In the genomic region with DNA sequence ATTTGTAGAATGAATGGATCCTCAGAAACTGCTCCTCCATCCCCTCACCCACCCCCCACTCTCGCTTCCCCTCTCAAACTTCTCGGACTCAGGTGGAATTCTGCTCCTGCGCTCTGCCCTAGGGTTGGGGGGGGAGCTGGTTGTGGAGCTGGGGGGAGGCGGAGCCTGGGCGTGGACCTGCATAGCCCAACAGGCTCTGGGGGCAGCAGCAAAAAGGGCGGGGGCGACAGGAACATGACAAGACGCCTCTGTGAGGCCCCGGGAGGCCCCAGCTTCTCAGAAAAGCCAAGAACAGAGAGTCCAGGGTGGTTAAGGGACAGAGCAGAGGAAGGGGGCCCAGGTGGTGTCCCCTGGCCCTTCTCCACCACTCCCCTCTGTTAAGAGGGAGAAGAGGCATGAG, we compare ENCODE assay signal across 7 cellular contexts. TPM values are rescaled to one million over a fixed set of nuclear protein-coding genes. Genes with fewer than 3 reads are reported as not detected.
DNase-seq lines count a peak whose midpoint lies in the region; ATAC-seq and TF ChIP-seq lines count a peak whose summit lies in the region.
"Had no signal": no experiment of that assay in that cellular context is flagged by ENCODE, and none has a peak within 500 bp of the region (broad histone marks: within the 10 kb centered on the region; RNA-seq: fewer than 3 reads in every experiment).

No MANE protein-coding gene starts in this region.

- H3K9me3 ChIP-seq in heart left ventricle (no peaks in the 10 kb centered on the region), thyroid gland (no peaks in the 10 kb centered on the region)

- peaks cover 52% of the 10 kb centered on the region for H3K36me3 Mint-ChIP-seq in activated CD4-positive, alpha-beta T cell treated with anti-CD3 and anti-CD28 coated beads, Interleukin-2, amount 10 ng/mL, durations not matched to agents 24 days and 14 days (ENCODE audit: low read depth)

- H3K4me3 ChIP-seq in heart left ventricle: peak overlapping the region in 8 of 12 donors; percentile 38 to 100 (median 98)
- H3K4me3 ChIP-seq in thyroid gland (replicated peaks in 1 of 3): no peak overlapping the region

- TF ChIP-seq CTCF in heart left ventricle (IDR thresholded peaks at IDR 0.05): no peak
- no peak for TF ChIP-seq CTCF in thyroid gland (IDR thresholded peaks at IDR 0.05)

- H3K36me3 ChIP-seq in heart left ventricle (peaks cover 0 to 37% (median 26%) of the 10 kb centered on the region in 9 donors), thyroid gland (peaks cover 0 to 5% of the 10 kb centered on the region in 2 donors)

- peak overlapping the region; percentile 90 for H3K27ac Mint-ChIP-seq in activated CD4-positive, alpha-beta T cell treated with anti-CD3 and anti-CD28 coated beads, Interleukin-2, amount 10 ng/mL, durations not matched to agents 24 days and 14 days

- TF ChIP-seq POLR2A in heart left ventricle (IDR thresholded peaks at IDR 0.05) (no peak), thyroid gland (IDR thresholded peaks at IDR 0.05) (no peak)

- H3K4me3 Mint-ChIP-seq in activated CD4-positive, alpha-beta T cell treated with anti-CD3 and anti-CD28 coated beads, Interleukin-2, amount 10 ng/mL, durations not matched to agents 24 days and 14 days: peak overlapping the region; percentile 92

- intact Hi-C loops in activated CD4-positive, alpha-beta T cell treated with anti-CD3 and anti-CD28 coated beads, Interleukin-2, amount 10 ng/mL, durations not matched to agents 24 days and 14 days (cut with micrococcal nuclease): loop anchor here (5.0 kb wide), 1 partner anchor 217 kb away; the partner anchor contains the start of gene GIGYF1
- intact Hi-C loops in heart left ventricle (cut with DNase I) (loop anchor here in 3 of 10 donors (10.0 kb wide), 2 partner anchors 219 to 379 kb away; partner anchors contain the start of genes GIGYF1 (in 2 of the 3) and SLC12A9 (in 1 of the 3)), thyroid gland (cut with DNase I) (no loop called here)

- H3K9me3 Mint-ChIP-seq in activated CD4-positive, alpha-beta T cell treated with anti-CD3 and anti-CD28 coated beads, Interleukin-2, amount 10 ng/mL, durations not matched to agents 24 days and 14 days: no peaks in the 10 kb centered on the region

- no peak for DNase-seq in activated CD4-positive, alpha-beta T cell treated with anti-CD3 and anti-CD28 coated beads, Interleukin-2, amount 10 ng/mL, durations not matched to agents 24 days and 14 days
- DNase-seq in activated CD4-positive, alpha-beta T cell treated with anti-CD3 and anti-CD28 coated beads for 4 hours: no peak
- peak in 4 of 5 donors; percentile 63 to 77 (median 69) for DNase-seq in heart left ventricle
- peak in 1 of 2 donors; percentile 33 for DNase-seq in thyroid gland
- no peak for DNase-seq in dedifferentiated amniotic fluid mesenchymal stem cell (ENCODE audit: extremely low spot score)
- DNase-seq in HK-2 (ENCODE audit: unreplicated experiment): no peak
- DNase-seq: T-helper 9 cell had no signal

- H3K27ac ChIP-seq in heart left ventricle (peak overlapping the region; percentile 42 to 99 (median 92)), thyroid gland (peak overlapping the region; percentile 5 to 83 (median 49))

- WGBS in heart left ventricle, 4 donors: 19 to 29% (median 24%) methylated on average over 9 of the region's 9 CpGs
- WGBS in thyroid gland, 2 donors: 49 to 63% methylated on average over 9 of the region's 9 CpGs

- H3K27me3 ChIP-seq in heart left ventricle (no peaks in the 10 kb centered on the region), thyroid gland (no peaks in the 10 kb centered on the region)

- peaks cover 41% of the 10 kb centered on the region for H3K4me1 Mint-ChIP-seq in activated CD4-positive, alpha-beta T cell treated with anti-CD3 and anti-CD28 coated beads, Interleukin-2, amount 10 ng/mL, durations not matched to agents 24 days and 14 days

- peak in 3 of 4 donors; percentile 9 to 25 (median 23) for ATAC-seq in heart left ventricle

- H3K27me3 Mint-ChIP-seq in activated CD4-positive, alpha-beta T cell treated with anti-CD3 and anti-CD28 coated beads, Interleukin-2, amount 10 ng/mL, durations not matched to agents 24 days and 14 days: no peaks in the 10 kb centered on the region

- H3K4me1 ChIP-seq in heart left ventricle (peaks cover 0 to 75% (median 55%) of the 10 kb centered on the region in 12 donors), thyroid gland (peaks cover 39 to 46% of the 10 kb centered on the region in 2 donors)

RNA-seq across cellular contexts. Expression of gene TSC22D4, which starts 3.5 kb away (rescaled TPM):
- total RNA-seq in activated CD4-positive, alpha-beta T cell treated with anti-CD3 and anti-CD28 coated beads, Interleukin-2, amount 10 ng/mL, durations not matched to agents 24 days and 14 days: 113 and 121 TPM in 2 replicates
- total RNA-seq in heart left ventricle (10 to 100 TPM; 41.8 to 55.5 (median 49.0) TPM), thyroid gland (10 to 100 TPM; 22.7 to 37.8 (median 27.9) TPM)
- polyA plus RNA-seq in heart left ventricle: 10 to 100 TPM; 42.2 to 47.0 TPM

RNA-seq across cellular contexts. Expression of gene NYAP1, which starts 8.2 kb away (rescaled TPM):
- total RNA-seq in activated CD4-positive, alpha-beta T cell treated with anti-CD3 and anti-CD28 coated beads, Interleukin-2, amount 10 ng/mL, durations not matched to agents 24 days and 14 days: 0.17 and 0.49 TPM in 2 replicates
- total RNA-seq in heart left ventricle: 1 to 10 TPM in 1 of 9 donors, under 1 TPM in 5, not detected in 3; 0.16 to 1.1 (median 0.35) TPM
- polyA plus RNA-seq in heart left ventricle: under 1 TPM; 0.42 to 0.50 TPM
- total RNA-seq in thyroid gland: 1 to 10 TPM in 2 of 4 donors, under 1 TPM in 1, not detected in 1; 0.40 to 1.3 (median 1.0) TPM

RNA-seq across cellular contexts. Expression of gene SPACDR, which starts 11.5 kb away (rescaled TPM):
- total RNA-seq in activated CD4-positive, alpha-beta T cell treated with anti-CD3 and anti-CD28 coated beads, Interleukin-2, amount 10 ng/mL, durations not matched to agents 24 days and 14 days: 2.7 and 2.9 TPM in 2 replicates
- total RNA-seq in heart left ventricle (under 1 TPM in 5 of 9 donors, not detected in 4; 0.27 to 0.77 (median 0.39) TPM), thyroid gland (1 to 10 TPM in 1 of 4 donors, not detected in 3; 2.0 TPM)
- polyA plus RNA-seq in heart left ventricle: under 1 TPM; 0.61 to 0.78 TPM

RNA-seq across cellular contexts. Expression of gene PPP1R35, which starts 39.3 kb away (rescaled TPM):
- total RNA-seq in activated CD4-positive, alpha-beta T cell treated with anti-CD3 and anti-CD28 coated beads, Interleukin-2, amount 10 ng/mL, durations not matched to agents 24 days and 14 days: 52.8 and 59.9 TPM in 2 replicates
- total RNA-seq in heart left ventricle: 10 to 100 TPM in 8 of 9 donors, 1 to 10 TPM in 1; 9.6 to 26.8 (median 12.4) TPM
- 10 to 100 TPM; 17.7 to 28.4 TPM for polyA plus RNA-seq in heart left ventricle
- 10 to 100 TPM; 28.4 to 67.2 (median 45.5) TPM for total RNA-seq in thyroid gland

RNA-seq across cellular contexts. Expression of gene MEPCE, which starts 45.9 kb away (rescaled TPM):
- 55.8 and 57.2 TPM in 2 replicates for total RNA-seq in activated CD4-positive, alpha-beta T cell treated with anti-CD3 and anti-CD28 coated beads, Interleukin-2, amount 10 ng/mL, durations not matched to agents 24 days and 14 days
- total RNA-seq in heart left ventricle: 10 to 100 TPM; 15.8 to 30.3 (median 21.5) TPM
- polyA plus RNA-seq in heart left ventricle: 10 to 100 TPM; 14.6 to 24.5 TPM
- total RNA-seq in thyroid gland: 10 to 100 TPM; 42.9 to 48.7 (median 45.6) TPM

Comparison
In these comparisons a context has a peak if more than half of its experiments do, and no peak if none do; other contexts are left out.
1. DNase-seq: peak in heart left ventricle (4 of 5); none in activated CD4-positive, alpha-beta T cell treated with anti-CD3 and anti-CD28 coated beads, Interleukin-2, amount 10 ng/mL, durations not matched to agents 24 days and 14 days (single experiment), activated CD4-positive, alpha-beta T cell treated with anti-CD3 and anti-CD28 coated beads for 4 hours (0 of 2), dedifferentiated amniotic fluid mesenchymal stem cell (single experiment) and HK-2 (single experiment).
2. H3K4me3 ChIP-seq: peak in heart left ventricle (8 of 12); none in thyroid gland (0 of 3).